28 cellular contexts compared by ENCODE assay signal in the genomic region with DNA sequence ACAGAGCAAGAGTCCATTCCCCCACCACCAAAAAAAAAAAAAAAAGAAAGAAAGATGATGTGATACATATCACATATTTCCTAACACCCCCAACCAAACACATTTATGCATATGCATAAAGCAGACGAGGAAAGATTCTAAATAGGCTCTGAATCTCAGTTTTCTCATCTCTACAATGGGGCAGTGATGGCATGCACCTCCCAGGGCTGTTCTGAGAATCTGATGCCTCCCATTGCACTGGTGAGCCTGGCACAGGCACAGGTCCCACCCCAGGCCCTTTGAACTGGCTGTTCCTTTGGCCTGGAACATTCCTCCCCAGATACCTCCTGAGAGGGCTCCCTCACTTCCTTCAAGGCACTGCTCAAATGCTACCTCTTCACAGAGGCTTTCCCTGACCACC.
DNase-seq lines count a peak whose midpoint lies in the region; ATAC-seq, FAIRE-seq and TF ChIP-seq lines count a peak whose summit lies in the region.
"Had no signal": no experiment of that assay in that cellular context is flagged by ENCODE, and none has a peak within 500 bp of the region (broad histone marks: within the 10 kb centered on the region; RNA-seq: fewer than 3 reads in every experiment).

No MANE protein-coding gene starts in this region.

- peaks cover 34% of the 10 kb centered on the region for H3K4me1 ChIP-seq in Panc1 (ENCODE audit: control insufficient read depth, insufficient read depth, low read length)
- no peaks in the 10 kb centered on the region for H3K4me1 ChIP-seq in spleen
- H3K4me1 ChIP-seq in pancreas: peaks cover 0 to 13% (median 5%) of the 10 kb centered on the region in 3 donors

- H3K27me3 Mint-ChIP-seq in activated naive CD4-positive, alpha-beta T cell treated with anti-CD3 and anti-CD28 coated beads, Interleukin-2, amount 50 U/mL, for 24 hours: no peaks in the 10 kb centered on the region
- peaks cover 9% of the 10 kb centered on the region for H3K27me3 Mint-ChIP-seq in WTC11 (ENCODE audit: low read depth)
- H3K27me3 Mint-ChIP-seq: CD4-positive, alpha-beta T cell had no signal

- ATAC-seq in Panc1 (no peak), esophagus mucosa (peak; percentile 16), WTC11 (no peak), pancreas (no peak)
- ATAC-seq: sciatic nerve had no signal

- H3K36me3 ChIP-seq in Panc1 (ENCODE audit: control insufficient read depth, insufficient read depth, low read length) (no peaks in the 10 kb centered on the region), spleen (peaks cover 0 to 25% (median 7%) of the 10 kb centered on the region in 6 donors), pancreas (peaks cover 0 to 7% (median 0%) of the 10 kb centered on the region in 3 donors)
- H3K36me3 ChIP-seq: adrenal gland, HAP-1 had no signal

- peaks cover 3% of the 10 kb centered on the region for H3K4me1 Mint-ChIP-seq in activated naive CD4-positive, alpha-beta T cell treated with anti-CD3 and anti-CD28 coated beads, Interleukin-2, amount 50 U/mL, for 24 hours
- peaks cover 33% of the 10 kb centered on the region for H3K4me1 Mint-ChIP-seq in WTC11

- H3K27me3 ChIP-seq in Panc1 (ENCODE audit: control insufficient read depth, insufficient read depth, low read length) (no peaks in the 10 kb centered on the region), spleen (replicated peaks in 1 of 7) (no peaks in the 10 kb centered on the region), pancreas (no peaks in the 10 kb centered on the region)
- H3K27me3 ChIP-seq: adrenal gland, neutrophil, thyroid gland, vagina had no signal

- FAIRE-seq in pancreas (lab: Jason Lieb, UNC): no peak

- peak overlapping the region; percentile 17 for H3K27ac Mint-ChIP-seq in activated naive CD4-positive, alpha-beta T cell treated with anti-CD3 and anti-CD28 coated beads, Interleukin-2, amount 50 U/mL, for 24 hours
- H3K27ac Mint-ChIP-seq in WTC11: no peak overlapping the region
- H3K27ac Mint-ChIP-seq: CD4-positive, alpha-beta T cell; IgD-negative memory B cell had no signal

- 59 to 95% (median 79%) methylated on average over 1 of the region's 1 CpG for WGBS in spleen, 5 donors
- WGBS in pancreas, 2 donors: 77 to 79% methylated on average over 1 of the region's 1 CpG

- H3K9me3 ChIP-seq in Panc1 (ENCODE audit: control insufficient read depth, insufficient read depth, low read depth, low read length) (no peaks in the 10 kb centered on the region), spleen (no peaks in the 10 kb centered on the region), pancreas (no peaks in the 10 kb centered on the region)
- H3K9me3 ChIP-seq: adrenal gland, HAP-1, left ventricle myocardium inferior, neutrophil, thyroid gland, vagina had no signal

- TF ChIP-seq POLR2A in spleen (IDR thresholded peaks at IDR 0.05): no peak

- no peak for TF ChIP-seq CTCF in Panc1 (IDR thresholded peaks at IDR 0.05)
- TF ChIP-seq CTCF in spleen (IDR thresholded peaks at IDR 0.05 in 8 of 11, conservative IDR thresholded peaks at IDR 0.05 in 3 of 11): no peak
- TF ChIP-seq CTCF in WTC11 (IDR thresholded peaks at IDR 0.05): no peak
- no peak for TF ChIP-seq CTCF in pancreas (IDR thresholded peaks at IDR 0.05)

- no peak overlapping the region for H3K4me3 ChIP-seq in Panc1 (ENCODE audit: low read depth in 2 of 2, low read length in 2 of 2)
- H3K4me3 ChIP-seq in spleen: no peak overlapping the region
- no peak overlapping the region for H3K4me3 ChIP-seq in pancreas
- H3K4me3 ChIP-seq: adrenal gland, HAP-1, left ventricle myocardium inferior, PC-9, thyroid gland, vagina had no signal

- BruUV-seq in Panc1 (replicated peaks; lab: Mats Ljungman, UMichigan): TSS peak; percentile 49

- intact Hi-C loops in Panc1 (cut with micrococcal nuclease; ENCODE audit: unreplicated experiment) (no loop called here), spleen (cut with DNase I; ENCODE audit: low total_unique reads) (no loop called here), pancreas (cut with DNase I) (loop anchor here in 1 of 3 donors (5.0 kb wide), 1 partner anchor 58 kb away; no protein-coding TSS in a partner anchor)

- no peaks in the 10 kb centered on the region for H3K9me3 Mint-ChIP-seq in activated naive CD4-positive, alpha-beta T cell treated with anti-CD3 and anti-CD28 coated beads, Interleukin-2, amount 50 U/mL, for 24 hours
- H3K9me3 Mint-ChIP-seq in WTC11: 0 out of 2 replicates have a peak, but pooled peaks cover 3% of the 10 kb centered on the region
- H3K9me3 Mint-ChIP-seq: CD4-positive, alpha-beta T cell; IgD-negative memory B cell had no signal

- POLR2A ChIA-PET in Panc1 (lab: Charles Lee) (interaction anchor here (0.6 kb wide), 1 partner anchor 91 kb away, joined by 7 read pairs; no protein-coding TSS in a partner anchor), WTC11 (lab: Charles Lee) (no interaction called here)

- H3K36me3 Mint-ChIP-seq in activated naive CD4-positive, alpha-beta T cell treated with anti-CD3 and anti-CD28 coated beads, Interleukin-2, amount 50 U/mL, for 24 hours: peaks cover 2% of the 10 kb centered on the region
- no peaks in the 10 kb centered on the region for H3K36me3 Mint-ChIP-seq in WTC11

- no peak overlapping the region for H3K4me3 Mint-ChIP-seq in activated naive CD4-positive, alpha-beta T cell treated with anti-CD3 and anti-CD28 coated beads, Interleukin-2, amount 50 U/mL, for 24 hours
- no peak overlapping the region for H3K4me3 Mint-ChIP-seq in WTC11
- H3K4me3 Mint-ChIP-seq: CD4-positive, alpha-beta T cell; IgD-negative memory B cell had no signal

- in situ Hi-C loops in Panc1 (cut with HindIII; ENCODE audit: low pct_unique_long_range_greater_than_20kb, low sequenced_read_pairs): no loop called here

- H3K27ac ChIP-seq in Panc1 (ENCODE audit: low read length) (no peak overlapping the region), spleen (no peak overlapping the region), pancreas (no peak overlapping the region)
- H3K27ac ChIP-seq: adrenal gland, left ventricle myocardium inferior, neutrophil, PC-9, thyroid gland had no signal

- DNase-seq in activated naive CD4-positive, alpha-beta T cell treated with anti-CD3 and anti-CD28 coated beads, Interleukin-2, amount 50 U/mL, for 16 hours: no peak
- no peak for DNase-seq in Panc1 (ENCODE audit: low read depth, low spot score)
- DNase-seq in spleen: peak; percentile 27
- DNase-seq in WTC11 (ENCODE audit: low spot score): no peak
- DNase-seq in pancreas: no peak
- no peak for DNase-seq in kidney glomerular epithelial cell (lab: John Stamatoyannopoulos, UW)
- DNase-seq: activated naive CD4-positive, alpha-beta T cell treated with Interleukin-2 at 50 U/mL for 16 hours; AML-193; CD4-positive, alpha-beta T cell; DMS 273 treated with DMSO at 0.1 percent for 48 hours; hypothalamus; left ventricle myocardium inferior; NCI-H146; NCI-H345; NCI-H69; PC-9; SHP77 treated with DMSO at 0.1 percent for 48 hours; stimulated activated CD4-positive, alpha-beta T cell treated with anti-CD3 and anti-CD28 coated beads, Interleukin-4, amount 100 ng/mL, for 1 hour; T-helper 9 cell; thyroid gland had no signal

- CTCF ChIA-PET in Panc1 (lab: Charles Lee): no interaction called here
- CTCF ChIA-PET in WTC11 (lab: Charles Lee): no interaction called here

TF ChIP-seq in WTC11, 78 proteins besides CTCF, POLR2A, EP300 and RAD21:
- no peak for TF ChIP-seq NR2C2 (CRISPR knock-in tag; IDR thresholded peaks at IDR 0.05)
